Comparison of ENCODE assay signal across 8 cellular contexts in the genomic region with DNA sequence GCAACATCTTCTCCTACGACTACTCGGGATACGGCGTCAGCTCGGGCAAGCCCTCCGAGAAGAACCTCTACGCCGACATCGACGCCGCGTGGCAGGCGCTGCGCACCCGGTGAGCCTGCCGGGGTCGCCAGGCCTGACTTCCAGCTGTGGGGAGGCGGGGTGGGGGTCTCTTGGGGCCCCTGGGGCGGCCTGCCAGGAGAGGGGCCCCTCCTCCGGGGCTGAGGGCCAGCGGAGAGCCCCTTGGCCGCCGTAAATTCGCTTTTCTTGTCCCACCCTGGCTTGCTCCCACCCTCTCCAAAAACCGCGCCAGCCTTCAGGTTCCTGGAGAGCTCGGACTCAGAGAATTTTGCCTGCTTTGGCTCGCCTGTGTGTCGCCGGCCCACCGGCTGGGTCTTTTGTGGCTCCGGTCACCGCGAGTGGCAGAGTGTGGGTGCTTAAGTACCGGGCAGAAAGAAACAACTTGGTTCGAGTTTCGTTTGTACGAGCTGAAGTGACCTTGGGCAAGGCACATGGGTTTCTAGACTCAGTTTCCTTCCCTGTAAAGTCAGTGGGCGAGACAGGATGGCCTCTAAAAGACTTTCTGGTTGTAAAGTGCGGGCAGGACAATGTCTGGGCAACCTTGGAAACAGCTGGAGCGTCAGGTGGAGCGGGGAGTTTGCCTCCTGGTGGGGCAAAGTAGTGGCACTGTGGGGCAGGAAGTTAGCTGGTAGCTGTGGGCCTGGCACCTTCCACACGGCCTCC. TPM values are rescaled to one million over a fixed set of nuclear protein-coding genes. Genes with fewer than 3 reads are reported as not detected.
A peak's percentile ranks its signal among the peaks of the same experiment; 100 is the strongest.
DNase-seq lines count a peak whose midpoint lies in the region; ATAC-seq and TF ChIP-seq lines count a peak whose summit lies in the region.

No MANE protein-coding gene starts in this region.

- peak overlapping the region; percentile 90 for H2AFZ ChIP-seq in KMS-11 (ENCODE audit: low read depth)
- peak overlapping the region; percentile 24 for H2AFZ ChIP-seq in fibroblast of lung (ENCODE audit: low read length)

- H3K27ac ChIP-seq in KMS-11 (peak overlapping the region; percentile 61), fibroblast of lung (ENCODE audit: insufficient read depth, low read length) (peak overlapping the region; percentile 44)

- H3K4me2 ChIP-seq in KMS-11 (peak overlapping the region; percentile 86), fibroblast of lung (ENCODE audit: extremely low read depth, insufficient read depth, low read length) (peak overlapping the region; percentile 92)

- H3K4me1 ChIP-seq in KMS-11 (ENCODE audit: low read depth, poor library complexity, severe bottlenecking) (peaks cover 24% of the 10 kb centered on the region), fibroblast of lung (ENCODE audit: control insufficient read depth, extremely low read depth, insufficient read depth, low read length) (peaks cover 2% of the 10 kb centered on the region)

- H3K9me3 ChIP-seq in fibroblast of lung (ENCODE audit: control insufficient read depth, insufficient read depth, low read depth, low read length): no peaks in the 10 kb centered on the region

- H3K36me3 ChIP-seq in KMS-11 (ENCODE audit: insufficient read depth) (no peaks in the 10 kb centered on the region), fibroblast of lung (ENCODE audit: control insufficient read depth, insufficient read depth, low read length) (peaks cover 4% of the 10 kb centered on the region)

- peak; percentile 65 for DNase-seq in DMS 273 (lab: John Stamatoyannopoulos, UW; ENCODE audit: unreplicated experiment)
- no peak for DNase-seq in DMS 273 treated with DMSO at 0.1 percent for 48 hours (lab: John Stamatoyannopoulos, UW)
- DNase-seq in activated T-cell treated with anti-CD3 and anti-CD28 coated beads for 24 hours (ENCODE audit: low read depth): peak; percentile 3
- peak; percentile 22 to 53 for DNase-seq in fibroblast of lung (ENCODE audit: low read depth in 2 of 2)
- DNase-seq in neural crest cell (ENCODE audit: low read depth, low spot score): no peak
- DNase-seq in KG1 (lab: John Stamatoyannopoulos, UW): no peak

- H4K20me1 ChIP-seq in KMS-11 (ENCODE audit: insufficient read depth): no peaks in the 10 kb centered on the region
- no peaks in the 10 kb centered on the region for H4K20me1 ChIP-seq in fibroblast of lung (ENCODE audit: control insufficient read depth, extremely low read depth, insufficient read depth, low read length)

- H3K9me3 Mint-ChIP-seq in neural crest cell: no peaks in the 10 kb centered on the region

- peak overlapping the region; percentile 88 for H3K27ac Mint-ChIP-seq in neural crest cell (ENCODE audit: unreplicated experiment)

- H3K79me2 ChIP-seq in KMS-11 (ENCODE audit: insufficient read depth, low read depth) (peaks cover 51% of the 10 kb centered on the region), fibroblast of lung (ENCODE audit: control insufficient read depth, insufficient read depth, low read length) (peaks cover 52% of the 10 kb centered on the region)

- H3K9ac ChIP-seq in KMS-11 (peak overlapping the region; percentile 89), fibroblast of lung (ENCODE audit: insufficient read depth, low read length) (peak overlapping the region; percentile 58)

- peaks cover 7% of the 10 kb centered on the region for H3K36me3 Mint-ChIP-seq in neural crest cell (ENCODE audit: low read depth)

- no peak for ATAC-seq in HG03196 (IDR thresholded peaks at IDR 0.05; ENCODE audit: unreplicated experiment)

- peak; percentile 21; the same call in 1 of the 2 replicates for TF ChIP-seq CTCF in KMS-11 (conservative IDR thresholded peaks at IDR 0.05; ENCODE audit: low read depth, low read length)
- peak; percentile 23 to 40 for TF ChIP-seq CTCF in fibroblast of lung (conservative IDR thresholded peaks at IDR 0.05 in 1 of 2, IDR thresholded peaks at IDR 0.05 in 1 of 2; ENCODE audit: low read depth in 1 of 2, low read length in 2 of 2)
- TF ChIP-seq CTCF in neural crest cell (conservative IDR thresholded peaks at IDR 0.05): peak; percentile 52

- H3K27me3 Mint-ChIP-seq in neural crest cell (ENCODE audit: low read depth): no peaks in the 10 kb centered on the region

- peaks cover 39% of the 10 kb centered on the region for H3K4me1 Mint-ChIP-seq in neural crest cell

- H3K27me3 ChIP-seq in KMS-11 (ENCODE audit: insufficient read depth, low read depth) (no peaks in the 10 kb centered on the region), fibroblast of lung (ENCODE audit: control insufficient read depth, insufficient read depth, low read length) (no peaks in the 10 kb centered on the region)

- H3K4me3 ChIP-seq in KMS-11 (IDR thresholded peaks at IDR 0.05; ENCODE audit: insufficient read depth, low read depth, low read length) (no peak overlapping the region), fibroblast of lung (replicated peaks in 1 of 4; ENCODE audit: control extremely low read depth in 1 of 4, insufficient read depth in 1 of 4, low read depth in 3 of 4, low read length in 4 of 4) (peak overlapping the region; percentile 51 to 85 (median 67))

- H3K4me3 Mint-ChIP-seq in neural crest cell: peak overlapping the region; percentile 97

RNA-seq across cellular contexts. Expression of a gene that starts 1.0 kb away (rescaled TPM):
- 9.8 and 14.0 TPM in 2 replicates for total RNA-seq in fibroblast of lung
- 38.2 and 38.7 TPM in 2 replicates for polyA plus RNA-seq in fibroblast of lung
- polyA plus RNA-seq in fibroblast of lung (2012): 23.5 and 25.7 TPM in 2 replicates
- 7.6 and 35.5 TPM in 2 replicates for polyA minus RNA-seq in fibroblast of lung (ENCODE audit: low replicate concordance)
- 23.5 and 26.5 TPM in 2 replicates for total RNA-seq in neural crest cell

Comparison
In these comparisons a context has a peak if more than half of its experiments do, and no peak if none do; other contexts are left out.
1. DNase-seq: peak in DMS 273 (single experiment), activated T-cell treated with anti-CD3 and anti-CD28 coated beads for 24 hours (single experiment) and fibroblast of lung (2 of 2); none in DMS 273 treated with DMSO at 0.1 percent for 48 hours (single experiment), neural crest cell (single experiment) and KG1 (single experiment).
2. Peak in every context shown above with its lines, with median percentiles within 50 percentile points of each other: CTCF ChIP-seq.